35 cellular contexts compared by ENCODE assay signal in genomic region chr17:80442764-80443163, GRCh38. TPM values are rescaled to one million over a fixed set of nuclear protein-coding genes. Genes with fewer than 3 reads are reported as not detected.
"Had no signal": no experiment of that assay in that cellular context is flagged by ENCODE, and none has a peak within 500 bp of the region (broad histone marks: within the 10 kb centered on the region; RNA-seq: fewer than 3 reads in every experiment).

No MANE protein-coding gene starts in this region.

- H3K27ac ChIP-seq: adrenal gland, body of pancreas, cardiac muscle cell, VCaP had no signal

- H3K36me3 Mint-ChIP-seq: activated CD4-positive, alpha-beta memory T cell treated with anti-CD3 and anti-CD28 coated beads for 36 hours; activated naive CD4-positive, alpha-beta T cell treated with anti-CD3 and anti-CD28 coated beads, Interleukin-2, amount 50 U/mL, for 72 hours; activated naive CD8-positive, alpha-beta T cell treated with anti-CD3 and anti-CD28 coated beads for 36 hours; WTC11 had no signal

- DNase-seq: activated CD4-positive, alpha-beta memory T cell treated with anti-CD3 and anti-CD28 coated beads for 36 hours; activated CD4-positive, alpha-beta T cell treated with anti-CD3 and anti-CD28 coated beads for 4 hours; activated CD4-positive, alpha-beta T cell treated with anti-CD3 and anti-CD28 coated beads, Interleukin-2, amount 10 ng/mL, durations not matched to agents 24 days and 14 days; activated CD4-positive, alpha-beta T cell treated with anti-CD3 and anti-CD28 coated beads, Interleukin-2, amount 50 U/mL, for 1 hour; activated CD4-positive, alpha-beta T cell treated with anti-CD3 and anti-CD28 coated beads, Interleukin-2, amount 50 U/mL, for 4 hours; activated CD4-positive, CD25-positive, alpha-beta regulatory T cell treated with anti-CD3 and anti-CD28 coated beads, Interleukin-2, amount 50 U/mL, for 72 hours; activated CD8-positive, alpha-beta memory T cell treated with anti-CD3 and anti-CD28 coated beads, Interleukin-2, amount 50 U/mL, for 4 hours; activated CD8-positive, alpha-beta T cell treated with anti-CD3 and anti-CD28 coated beads for 36 hours; activated effector memory CD4-positive, alpha-beta T cell treated with anti-CD3 and anti-CD28 coated beads, Interleukin-2, amount 50 U/mL, for 16 hours; activated gamma-delta T cell treated with Interleukin-2 at 50 U/mL for 16 hours; activated naive CD4-positive, alpha-beta T cell; activated naive CD4-positive, alpha-beta T cell treated with anti-CD3 and anti-CD28 coated beads for 36 hours; activated naive CD4-positive, alpha-beta T cell treated with anti-CD3 and anti-CD28 coated beads, Interleukin-2, amount 50 U/mL, for 16 hours; activated naive CD8-positive, alpha-beta T cell treated with anti-CD3 and anti-CD28 coated beads for 36 hours; activated T-cell treated with anti-CD3 and anti-CD28 coated beads for 4 hours; activated T-cell treated with anti-CD3 and anti-CD28 coated beads, Interleukin-2, amount 50 U/mL, for 1 hour; activated T-cell treated with anti-CD3 and anti-CD28 coated beads, Interleukin-2, amount 50 U/mL, for 4 hours; activated T-cell treated with anti-CD3 and anti-CD28 coated beads, Interleukin-2, amount 50 U/mL, for 72 hours; adrenal gland; amniotic stem cell; aorta; body of pancreas; cerebellar nuclear complex; T-helper 1 cell; T-helper 2 cell; T-helper 9 cell had no signal

- H3K4me1 Mint-ChIP-seq: activated CD4-positive, alpha-beta T cell treated with anti-CD3 and anti-CD28 coated beads, Interleukin-2, amount 10 ng/mL, durations not matched to agents 24 days and 14 days; activated naive CD8-positive, alpha-beta T cell treated with anti-CD3 and anti-CD28 coated beads for 36 hours; activated T-helper 17 cell treated with anti-CD3 and anti-CD28 coated beads, Interleukin-2, amount 50 U/mL, for 72 hours; central memory CD8-positive, alpha-beta T cell; WTC11 had no signal

- H3K4me3 ChIP-seq: adrenal gland, body of pancreas, cardiac muscle cell had no signal

- H3K4me3 Mint-ChIP-seq: activated CD4-positive, alpha-beta memory T cell treated with anti-CD3 and anti-CD28 coated beads for 36 hours; activated CD4-positive, alpha-beta T cell treated with anti-CD3 and anti-CD28 coated beads, Interleukin-2, amount 10 ng/mL, durations not matched to agents 24 days and 14 days; activated CD8-positive, alpha-beta T cell treated with anti-CD3 and anti-CD28 coated beads for 36 hours; activated naive CD4-positive, alpha-beta T cell treated with anti-CD3 and anti-CD28 coated beads for 36 hours; activated naive CD8-positive, alpha-beta T cell treated with anti-CD3 and anti-CD28 coated beads for 36 hours; activated T-cell treated with anti-CD3 and anti-CD28 coated beads, Interleukin-2, amount 50 U/mL, for 4 hours; activated T-cell treated with anti-CD3 and anti-CD28 coated beads, Interleukin-2, amount 50 U/mL, for 72 hours; activated T-helper 1 cell treated with anti-CD3 and anti-CD28 coated beads, Interleukin-12 subunit alpha, Interleukin-12 subunit beta, Interleukin-2, Interleukin-4 antibody, amounts not matched to agents 30 ng/mL and 10 ng/mL and 1 ng/mL, durations not matched to agents 14 hours and 24 hours and 36 hours; activated T-helper 17 cell treated with anti-CD3 and anti-CD28 coated beads, Interleukin-2, amount 50 U/mL, for 72 hours; central memory CD8-positive, alpha-beta T cell; T-helper 1 cell treated with Interleukin-12 subunit alpha and Interleukin-12 subunit beta and Interleukin-4 antibody, amounts not matched to agents 30 μg/mL and 1 μg/mL, for 36 hours; T-helper 2 cell treated with Interferon-gamma antibody and Interleukin-4, amounts not matched to agents 5 μg/mL and 100 μg/mL, for 36 hours; WTC11 had no signal

- H3K27me3 ChIP-seq: adrenal gland, body of pancreas had no signal

- H3K9me3 ChIP-seq: adrenal gland, body of pancreas had no signal

- H3K27ac Mint-ChIP-seq: activated CD4-positive, alpha-beta memory T cell treated with anti-CD3 and anti-CD28 coated beads for 36 hours; activated CD4-positive, alpha-beta T cell treated with anti-CD3 and anti-CD28 coated beads, Interleukin-2, amount 10 ng/mL, durations not matched to agents 24 days and 14 days; activated CD8-positive, alpha-beta T cell treated with anti-CD3 and anti-CD28 coated beads for 36 hours; activated naive CD4-positive, alpha-beta T cell treated with anti-CD3 and anti-CD28 coated beads for 36 hours; activated naive CD4-positive, alpha-beta T cell treated with anti-CD3 and anti-CD28 coated beads, Interleukin-2, amount 50 U/mL, for 72 hours; activated naive CD8-positive, alpha-beta T cell treated with anti-CD3 and anti-CD28 coated beads for 36 hours; activated T-cell treated with anti-CD3 and anti-CD28 coated beads, Interleukin-2, amount 50 U/mL, for 72 hours; activated T-helper 1 cell treated with anti-CD3 and anti-CD28 coated beads, Interleukin-12 subunit alpha, Interleukin-12 subunit beta, Interleukin-2, Interleukin-4 antibody, amounts not matched to agents 30 ng/mL and 10 ng/mL and 1 ng/mL, durations not matched to agents 14 hours and 24 hours and 36 hours; activated T-helper 17 cell treated with anti-CD3 and anti-CD28 coated beads, Interleukin-2, amount 50 U/mL, for 72 hours; T-helper 1 cell treated with Interleukin-12 subunit alpha and Interleukin-12 subunit beta and Interleukin-4 antibody, amounts not matched to agents 30 μg/mL and 1 μg/mL, for 36 hours; T-helper 2 cell treated with Interferon-gamma antibody and Interleukin-4, amounts not matched to agents 5 μg/mL and 100 μg/mL, for 36 hours; WTC11 had no signal

- H3K36me3 ChIP-seq: adrenal gland, cardiac muscle cell had no signal

- H3K9me3 Mint-ChIP-seq: activated CD4-positive, alpha-beta memory T cell treated with anti-CD3 and anti-CD28 coated beads for 36 hours; activated CD4-positive, alpha-beta T cell treated with anti-CD3 and anti-CD28 coated beads, Interleukin-2, amount 10 ng/mL, durations not matched to agents 24 days and 14 days; activated CD8-positive, alpha-beta T cell treated with anti-CD3 and anti-CD28 coated beads for 36 hours; activated naive CD4-positive, alpha-beta T cell treated with anti-CD3 and anti-CD28 coated beads for 36 hours; activated naive CD4-positive, alpha-beta T cell treated with anti-CD3 and anti-CD28 coated beads, Interleukin-2, amount 50 U/mL, for 72 hours; activated naive CD8-positive, alpha-beta T cell treated with anti-CD3 and anti-CD28 coated beads for 36 hours; activated T-cell treated with anti-CD3 and anti-CD28 coated beads, Interleukin-2, amount 50 U/mL, for 4 hours; activated T-cell treated with anti-CD3 and anti-CD28 coated beads, Interleukin-2, amount 50 U/mL, for 72 hours; activated T-helper 1 cell treated with anti-CD3 and anti-CD28 coated beads, Interleukin-12 subunit alpha, Interleukin-12 subunit beta, Interleukin-2, Interleukin-4 antibody, amounts not matched to agents 30 ng/mL and 10 ng/mL and 1 ng/mL, durations not matched to agents 14 hours and 24 hours and 36 hours; activated T-helper 17 cell treated with anti-CD3 and anti-CD28 coated beads, Interleukin-2, amount 50 U/mL, for 72 hours; central memory CD8-positive, alpha-beta T cell; T-helper 1 cell treated with Interleukin-12 subunit alpha and Interleukin-12 subunit beta and Interleukin-4 antibody, amounts not matched to agents 30 μg/mL and 1 μg/mL, for 36 hours; T-helper 2 cell treated with Interferon-gamma antibody and Interleukin-4, amounts not matched to agents 5 μg/mL and 100 μg/mL, for 36 hours; WTC11 had no signal

- H3K27me3 Mint-ChIP-seq: activated CD4-positive, alpha-beta T cell treated with anti-CD3 and anti-CD28 coated beads, Interleukin-2, amount 10 ng/mL, durations not matched to agents 24 days and 14 days had no signal

RNA-seq across cellular contexts. Expression of gene NPTX1, which starts 33.6 kb away (rescaled TPM):
- total RNA-seq: cardiac muscle cell had no signal
- polyA plus RNA-seq: cardiac muscle cell had no signal
